In the genomic region with DNA sequence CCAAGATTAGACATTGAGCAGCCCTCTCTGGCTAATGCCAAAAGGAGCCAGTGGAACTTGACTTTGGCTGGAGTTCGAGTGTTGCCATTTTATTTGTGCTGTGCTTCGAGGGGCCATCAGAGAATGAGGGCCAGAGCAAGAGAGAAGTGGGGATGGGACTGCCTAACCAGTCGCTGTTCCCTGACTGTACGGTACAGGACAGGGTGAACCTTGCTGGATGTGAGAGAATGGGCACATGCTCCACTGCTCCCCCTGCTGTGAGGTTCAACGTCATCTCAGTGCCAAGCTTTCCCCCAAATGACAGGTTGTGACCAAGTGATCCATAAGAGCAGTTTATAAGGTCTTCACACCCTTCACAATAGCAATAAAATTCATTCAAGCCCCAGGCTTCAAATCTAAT, we compare ENCODE assay signal across 17 cellular contexts. TPM values are rescaled to one million over a fixed set of nuclear protein-coding genes. Genes with fewer than 3 reads are reported as not detected.
DNase-seq lines count a peak whose midpoint lies in the region; ATAC-seq and TF ChIP-seq lines count a peak whose summit lies in the region.
"Had no signal": no experiment of that assay in that cellular context is flagged by ENCODE, and none has a peak within 500 bp of the region (broad histone marks: within the 10 kb centered on the region; RNA-seq: fewer than 3 reads in every experiment).

No MANE protein-coding gene starts in this region.

- peaks cover 7% of the 10 kb centered on the region for H3K4me1 Mint-ChIP-seq in endodermal cell

- H3K9ac ChIP-seq in endodermal cell (ENCODE audit: extremely low read depth, low read length, poor library complexity, severe bottlenecking) = no peak overlapping the region

- in situ Hi-C loops in GM13977 (cut with MboI; ENCODE audit: low pct_unique_long_range_greater_than_20kb, low sequenced_read_pairs, unreplicated experiment) = no loop called here

- H3K27ac Mint-ChIP-seq in endodermal cell = no peak overlapping the region

- no peaks in the 10 kb centered on the region for H3K36me3 Mint-ChIP-seq in endodermal cell (ENCODE audit: low read depth)

- no peaks in the 10 kb centered on the region for H3K4me1 ChIP-seq in endodermal cell (ENCODE audit: control insufficient read depth, insufficient read depth, low read length)
- H3K4me1 ChIP-seq: HAP-1 had no signal

- no peaks in the 10 kb centered on the region for H3K9me3 Mint-ChIP-seq in endodermal cell

- no peaks in the 10 kb centered on the region for H3K27me3 ChIP-seq in endodermal cell (ENCODE audit: control insufficient read depth, insufficient read depth, low read length, poor library complexity, severe bottlenecking)

- DNase-seq in GM13977 (ENCODE audit: low spot score) (peak; percentile 4), NB4 (ENCODE audit: low read depth) (no peak), endodermal cell (peak; percentile 44), sciatic nerve (ENCODE audit: low spot score) (peak; percentile 21), NCI-H446 (lab: John Stamatoyannopoulos, UW) (no peak), NCI-H510A (lab: John Stamatoyannopoulos, UW) (no peak), HT-29 (ENCODE audit: low spot score) (no peak)
- DNase-seq: activated CD4-positive, CD25-positive, alpha-beta regulatory T cell treated with anti-CD3 and anti-CD28 coated beads, Interleukin-2, amount 50 U/mL, for 72 hours; activated naive CD4-positive, alpha-beta T cell; foreskin melanocyte; GF-D8; NCI-H187 treated with DMSO at 0.1 percent for 48 hours; NCI-H510A treated with DMSO at 0.1 percent for 48 hours; stimulated activated CD4-positive, alpha-beta T cell treated with anti-CD3 and anti-CD28 coated beads, Interleukin-4, amount 100 ng/mL, for 4 hours; stimulated activated CD8-positive, alpha-beta memory T cell treated with anti-CD3 and anti-CD28 coated beads, Interleukin-4, amount 100 ng/mL, for 48 hours had no signal

- TF ChIP-seq CTCF in GM13977 (IDR thresholded peaks at IDR 0.05; ENCODE audit: extremely low read depth, insufficient read depth, missing control alignments) = peak; percentile 23
- peak; percentile 37 for TF ChIP-seq CTCF in NB4 (IDR thresholded peaks at IDR 0.05; ENCODE audit: low read depth, low read length)
- peak; percentile 40 for TF ChIP-seq CTCF in endodermal cell (conservative IDR thresholded peaks at IDR 0.05)

- H3K27ac ChIP-seq in endodermal cell (ENCODE audit: low read depth, low read length) = no peak overlapping the region

- 88 to 90% methylated on average over 4 to 5 of the region's 5 CpGs for WGBS in endodermal cell (ENCODE audit: insufficient coverage in 1 of 2, insufficient read length in 1 of 2), 2 experiments

- H3K9me3 ChIP-seq in endodermal cell (ENCODE audit: control insufficient read depth, low read length) = no peaks in the 10 kb centered on the region
- H3K9me3 ChIP-seq: HAP-1 had no signal

- H3K4me3 ChIP-seq in NB4 (ENCODE audit: low read depth, low read length) (no peak overlapping the region), endodermal cell (ENCODE audit: low read length) (no peak overlapping the region)
- H3K4me3 ChIP-seq: HAP-1 had no signal

- TF ChIP-seq POLR2A in NB4 (IDR thresholded peaks at IDR 0.05; ENCODE audit: extremely low read depth, insufficient read length) = no peak

- ATAC-seq in sciatic nerve = no peak
- ATAC-seq: left lobe of liver had no signal

- H3K27me3 Mint-ChIP-seq in endodermal cell (ENCODE audit: insufficient read depth) = peaks cover 2% of the 10 kb centered on the region

- H3K4me3 Mint-ChIP-seq in endodermal cell = no peak overlapping the region

- intact Hi-C loops in sciatic nerve (cut with DNase I) = no loop called here

- H3K36me3 ChIP-seq in endodermal cell (ENCODE audit: control insufficient read depth, insufficient read depth, low read length) = no peaks in the 10 kb centered on the region
- H3K36me3 ChIP-seq: HAP-1 had no signal

RNA-seq across cellular contexts. Expression of a gene that starts 55.1 kb away (rescaled TPM):
- total RNA-seq in endodermal cell (1 to 10 TPM; 5.7 to 6.0 TPM), sciatic nerve (0.85 TPM)
- 1.2 TPM for polyA plus RNA-seq in endodermal cell (2013, experiment 1 of 2)
- polyA plus RNA-seq in endodermal cell (2013, experiment 2 of 2) = 1.6 TPM
- total RNA-seq in HT-29 (2014; rRNA removed; shearing (Covaris generic)) = 2.4 and 3.2 TPM in 2 replicates

Comparison
In these comparisons a context has a peak if more than half of its experiments do, and no peak if none do; other contexts are left out.
1. DNase-seq: peak in GM13977 (single experiment), endodermal cell (single experiment) and sciatic nerve (single experiment); none in NB4 (single experiment), NCI-H446 (0 of 2), NCI-H510A (single experiment) and HT-29 (single experiment).
2. Peak in every context shown above with its lines, with median percentiles within 50 percentile points of each other: CTCF ChIP-seq.